13 cellular contexts compared by ENCODE assay signal in genomic region chr4:166972071-166972470, GRCh38.
DNase-seq lines count a peak whose midpoint lies in the region; ATAC-seq and TF ChIP-seq lines count a peak whose summit lies in the region.
"Had no signal": no experiment of that assay in that cellular context is flagged by ENCODE, and none has a peak within 500 bp of the region (broad histone marks: within the 10 kb centered on the region; RNA-seq: fewer than 3 reads in every experiment).

No MANE protein-coding gene starts in this region.

- 7% methylated on average over 2 of the region's 2 CpGs for WGBS in SK-N-SH (ENCODE audit: low lambda C conversion rate)

- no peak for ATAC-seq in SK-N-SH treated with all-trans-retinoic acid at 6 μM for 48 hours
- ATAC-seq in HG03469 (IDR thresholded peaks at IDR 0.05; ENCODE audit: unreplicated experiment) = no peak
- ATAC-seq: activated T-cell treated with anti-CD3 and anti-CD28 coated beads, Interleukin-2, amount 50 U/mL, for 4 hours; heart right ventricle had no signal

- H3K27me3 ChIP-seq in SK-N-SH (ENCODE audit: insufficient read depth) (no peaks in the 10 kb centered on the region), OCI-LY1 (ENCODE audit: insufficient read depth, low read length) (no peaks in the 10 kb centered on the region), fibroblast of lung (ENCODE audit: control insufficient read depth, insufficient read depth, low read length) (no peaks in the 10 kb centered on the region)
- H3K27me3 ChIP-seq: heart right ventricle had no signal

- H4K20me1 ChIP-seq in SK-N-SH (ENCODE audit: insufficient read depth) (no peaks in the 10 kb centered on the region), OCI-LY1 (ENCODE audit: insufficient read depth, low read length) (no peaks in the 10 kb centered on the region), fibroblast of lung (ENCODE audit: control insufficient read depth, extremely low read depth, insufficient read depth, low read length) (no peaks in the 10 kb centered on the region)

- DNase-seq in SK-N-SH = no peak
- peak; percentile 61 to 77 for DNase-seq in fibroblast of lung (ENCODE audit: low read depth in 2 of 2)
- no peak for DNase-seq in effector CD4-positive, alpha-beta T cell
- no peak for DNase-seq in NCI-H2171 treated with DMSO at 0.1 percent for 48 hours (lab: John Stamatoyannopoulos, UW)
- DNase-seq in SIG-M5 treated with dmso at 0.1 percent for 504 hours (lab: John Stamatoyannopoulos, UW; ENCODE audit: unreplicated experiment) = no peak
- DNase-seq: activated T-cell treated with anti-CD3 and anti-CD28 coated beads, Interleukin-2, amount 50 U/mL, for 4 hours; heart right ventricle; IMR-90; NCI-H774; small intestine had no signal

- CTCF ChIA-PET in SK-N-SH (lab: Yijun Ruan, JAX) = no interaction called here

- no peak overlapping the region for H3K9ac ChIP-seq in SK-N-SH
- peak overlapping the region; percentile 29; the same call in 1 of the 2 replicates for H3K9ac ChIP-seq in OCI-LY1 (ENCODE audit: low read length)
- no peak overlapping the region for H3K9ac ChIP-seq in fibroblast of lung (ENCODE audit: insufficient read depth, low read length)

- POLR2A ChIA-PET in SK-N-SH (lab: Yijun Ruan, JAX) = no interaction called here

- H3K9me3 ChIP-seq in SK-N-SH (no peaks in the 10 kb centered on the region), OCI-LY1 (ENCODE audit: low read length) (peaks cover 11% of the 10 kb centered on the region; the same call in 1 of the 2 replicates), fibroblast of lung (ENCODE audit: control insufficient read depth, insufficient read depth, low read depth, low read length) (no peaks in the 10 kb centered on the region)

- H3K4me3 ChIP-seq in SK-N-SH (ENCODE audit: low read depth in 2 of 2, low read length in 1 of 2) (no peak overlapping the region), OCI-LY1 (ENCODE audit: low read depth, low read length, poor library complexity, severe bottlenecking) (peak overlapping the region; percentile 23), fibroblast of lung (replicated peaks in 1 of 4; ENCODE audit: control extremely low read depth in 1 of 4, insufficient read depth in 1 of 4, low read depth in 3 of 4, low read length in 4 of 4) (no peak overlapping the region)
- H3K4me3 ChIP-seq: heart right ventricle had no signal

- H2AFZ ChIP-seq in SK-N-SH (ENCODE audit: low read depth) (no peak overlapping the region), OCI-LY1 (ENCODE audit: low read length) (peak overlapping the region; percentile 98), fibroblast of lung (ENCODE audit: low read length) (no peak overlapping the region)

- no peaks in the 10 kb centered on the region for H3K9me2 ChIP-seq in SK-N-SH
- H3K9me2 ChIP-seq in OCI-LY1 (ENCODE audit: low read depth, low read length) = no peaks in the 10 kb centered on the region

- no peak for TF ChIP-seq EP300 in SK-N-SH (IDR thresholded peaks at IDR 0.05; ENCODE audit: borderline replicate concordance in 1 of 2, low read depth in 1 of 2, low read length in 1 of 2)

- no peaks in the 10 kb centered on the region for H3K79me2 ChIP-seq in SK-N-SH (ENCODE audit: insufficient read depth)
- H3K79me2 ChIP-seq in OCI-LY1 (ENCODE audit: insufficient read depth, low read length) = no peaks in the 10 kb centered on the region
- no peaks in the 10 kb centered on the region for H3K79me2 ChIP-seq in fibroblast of lung (ENCODE audit: control insufficient read depth, insufficient read depth, low read length)

- H3K36me3 ChIP-seq in SK-N-SH (replicated peaks in 1 of 2; ENCODE audit: control insufficient read depth in 1 of 2, insufficient read depth in 2 of 2, low read length in 1 of 2) (no peaks in the 10 kb centered on the region), OCI-LY1 (ENCODE audit: insufficient read depth, low read length) (no peaks in the 10 kb centered on the region; the same call in 1 of the 2 replicates), fibroblast of lung (ENCODE audit: control insufficient read depth, insufficient read depth, low read length) (no peaks in the 10 kb centered on the region)
- H3K36me3 ChIP-seq: heart right ventricle had no signal

- H3K27ac ChIP-seq in SK-N-SH (ENCODE audit: low read depth in 2 of 2, low read length in 1 of 2) = no peak overlapping the region
- peak overlapping the region; percentile 30 for H3K27ac ChIP-seq in OCI-LY1 (ENCODE audit: low read depth, low read length, poor library complexity, severe bottlenecking)
- H3K27ac ChIP-seq in fibroblast of lung (ENCODE audit: insufficient read depth, low read length) = no peak overlapping the region
- H3K27ac ChIP-seq: heart right ventricle had no signal

- TF ChIP-seq CTCF in SK-N-SH (IDR thresholded peaks at IDR 0.05) (no peak), OCI-LY1 (IDR thresholded peaks at IDR 0.05; ENCODE audit: low read length) (no peak), fibroblast of lung (conservative IDR thresholded peaks at IDR 0.05 in 1 of 2, IDR thresholded peaks at IDR 0.05 in 1 of 2; ENCODE audit: low read depth in 1 of 2, low read length in 2 of 2) (no peak)

- no peak for TF ChIP-seq RAD21 in SK-N-SH (IDR thresholded peaks at IDR 0.05; ENCODE audit: low read length)

- H3F3A ChIP-seq in SK-N-SH (replicated peaks; ENCODE audit: insufficient read depth) = no peaks in the 10 kb centered on the region
- no peaks in the 10 kb centered on the region for H3F3A ChIP-seq in OCI-LY1 (ENCODE audit: insufficient read depth, low read length)

- H3K4me1 ChIP-seq in SK-N-SH (ENCODE audit: control insufficient read depth in 1 of 2, insufficient read depth in 2 of 2, low read depth in 1 of 2, low read length in 1 of 2) = no peaks in the 10 kb centered on the region
- H3K4me1 ChIP-seq in OCI-LY1 (ENCODE audit: insufficient read depth, low read length, severe bottlenecking) = peaks cover 11% of the 10 kb centered on the region
- H3K4me1 ChIP-seq in fibroblast of lung (ENCODE audit: control insufficient read depth, extremely low read depth, insufficient read depth, low read length) = no peaks in the 10 kb centered on the region
- H3K4me1 ChIP-seq: heart right ventricle had no signal

- H3K4me2 ChIP-seq in SK-N-SH (no peak overlapping the region), OCI-LY1 (ENCODE audit: low read length) (peak overlapping the region; percentile 51), fibroblast of lung (ENCODE audit: extremely low read depth, insufficient read depth, low read length) (no peak overlapping the region)

TF ChIP-seq in SK-N-SH treated with all-trans-retinoic acid at 6 μM for 48 hours, 23 proteins besides CTCF, POLR2A, EP300 and RAD21 (continues in another document):
- TF ChIP-seq CSDC2 (CRISPR knock-in tag; IDR thresholded peaks at IDR 0.05) (no peak), RARB (CRISPR knock-in tag; IDR thresholded peaks at IDR 0.05) (no peak), CREB5 (CRISPR knock-in tag; IDR thresholded peaks at IDR 0.05; ENCODE audit: low read depth) (no peak)

TF ChIP-seq in SK-N-SH, 30 proteins besides CTCF, POLR2A, EP300 and RAD21:
- no peak for TF ChIP-seq YY1 (IDR thresholded peaks at IDR 0.05; ENCODE audit: low read depth)
- no peak for TF ChIP-seq MEF2A (IDR thresholded peaks at IDR 0.05; ENCODE audit: borderline replicate concordance, low read depth)

Comparison
In these comparisons a context has a peak if more than half of its experiments do, and no peak if none do; other contexts are left out.
1. DNase-seq: peak in fibroblast of lung (2 of 2); none in SK-N-SH (single experiment), effector CD4-positive, alpha-beta T cell (single experiment), NCI-H2171 treated with DMSO at 0.1 percent for 48 hours (single experiment) and SIG-M5 treated with dmso at 0.1 percent for 504 hours (single experiment).